In the genomic region with DNA sequence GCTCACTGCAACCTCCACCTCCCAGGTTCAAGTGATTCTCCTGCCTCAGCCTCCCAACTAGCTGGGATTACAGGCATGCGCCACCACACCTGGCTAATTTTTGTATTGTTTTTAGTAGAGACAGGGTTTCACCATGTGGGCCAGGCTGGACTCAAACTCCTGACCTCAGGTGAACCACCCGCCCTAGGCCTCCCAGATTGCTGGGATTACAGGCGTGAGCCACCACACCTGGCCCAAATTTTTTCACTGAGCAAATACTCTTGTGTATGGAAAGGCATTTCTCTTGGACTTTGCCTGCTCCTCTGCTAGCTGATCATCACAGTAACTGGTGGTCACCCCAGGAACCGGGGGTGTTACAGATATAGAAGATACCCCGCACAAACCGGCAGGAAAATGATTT, we compare ENCODE assay signal across 2 cellular contexts. TPM values are rescaled to one million over a fixed set of nuclear protein-coding genes. Genes with fewer than 3 reads are reported as not detected.
"Had no signal": no experiment of that assay in that cellular context is flagged by ENCODE, and none has a peak within 500 bp of the region (broad histone marks: within the 10 kb centered on the region; RNA-seq: fewer than 3 reads in every experiment).

No MANE protein-coding gene starts in this region.

RNA-seq across cellular contexts. Expression of gene LTBP1, which starts 26.9 kb away (rescaled TPM):
- total RNA-seq: naive thymus-derived CD8-positive, alpha-beta T cell had no signal
- polyA plus RNA-seq: naive thymus-derived CD4-positive, alpha-beta T cell had no signal
